ENCODE assay signal across 1 cellular context in genomic region chr15:40696228-40696627, GRCh38.
TF ChIP-seq lines count a peak whose summit lies in the region.

No MANE protein-coding gene starts in this region.

TF ChIP-seq in IMR-90, 13 proteins besides CTCF, POLR2A, EP300 and RAD21:
- TF ChIP-seq FOS (IDR thresholded peaks at IDR 0.05; ENCODE audit: low read depth, low read length): no peak
